Comparison of ENCODE assay signal across 10 cellular contexts in the genomic region with DNA sequence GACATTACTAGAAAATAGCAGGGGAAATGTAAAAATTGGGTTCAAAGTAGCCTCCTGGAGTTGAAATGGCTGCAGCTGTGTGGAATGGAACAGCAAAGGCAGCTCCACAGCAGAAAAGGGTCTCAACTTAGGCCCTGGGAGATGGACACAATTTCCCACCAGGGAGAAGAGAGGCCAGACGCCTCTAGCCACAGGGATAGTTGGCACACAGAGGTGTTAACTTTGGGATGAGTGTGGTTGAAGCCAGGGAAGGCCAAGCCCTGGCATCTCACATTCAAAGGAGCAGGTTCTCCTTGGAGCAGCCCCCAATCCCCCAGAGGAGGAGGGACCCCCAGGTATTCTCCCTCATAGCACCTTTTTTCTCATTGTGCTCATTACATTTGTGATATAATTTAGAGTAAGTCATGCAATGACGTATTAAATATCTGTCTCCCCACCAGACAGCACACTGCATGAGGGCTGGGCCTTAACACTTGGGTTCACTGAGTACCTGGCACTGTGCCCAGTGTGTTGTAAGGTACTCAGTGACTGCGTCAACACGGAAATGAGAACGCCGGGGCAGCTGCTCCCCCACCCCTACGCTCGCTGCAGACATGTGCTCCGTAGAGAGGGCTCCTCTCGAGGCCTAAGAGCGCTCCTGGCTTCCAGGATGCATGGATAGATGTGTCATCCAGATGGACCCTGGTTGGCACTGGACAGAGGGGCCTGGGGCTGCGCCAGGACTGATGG.
DNase-seq lines count a peak whose midpoint lies in the region; ATAC-seq and TF ChIP-seq lines count a peak whose summit lies in the region.
"Had no signal": no experiment of that assay in that cellular context is flagged by ENCODE, and none has a peak within 500 bp of the region (broad histone marks: within the 10 kb centered on the region; RNA-seq: fewer than 3 reads in every experiment).

No MANE protein-coding gene starts in this region.

- H3K27me3 ChIP-seq in SK-N-SH (ENCODE audit: insufficient read depth): no peaks in the 10 kb centered on the region
- no peaks in the 10 kb centered on the region for H3K27me3 ChIP-seq in adrenal gland

- TF ChIP-seq EP300 in SK-N-SH (IDR thresholded peaks at IDR 0.05; ENCODE audit: borderline replicate concordance in 1 of 2, low read depth in 1 of 2, low read length in 1 of 2): no peak

- peaks cover 0 to 20% of the 10 kb centered on the region in 2 experiments; a peak in 2 of 4 replicates for H3K4me1 ChIP-seq in SK-N-SH (ENCODE audit: control insufficient read depth in 1 of 2, insufficient read depth in 2 of 2, low read depth in 1 of 2, low read length in 1 of 2)
- H3K4me1 ChIP-seq in adrenal gland (replicated peaks in 1 of 2): peaks cover 0 to 24% of the 10 kb centered on the region in 2 donors

- no peak overlapping the region for H3K4me2 ChIP-seq in SK-N-SH
- H3K4me2 ChIP-seq: A549 had no signal

- no peaks in the 10 kb centered on the region for H3K79me2 ChIP-seq in SK-N-SH (ENCODE audit: insufficient read depth)

- no peak for TF ChIP-seq POLR2A in adrenal gland (IDR thresholded peaks at IDR 0.05)

- 87% methylated on average over 12 of the region's 12 CpGs for WGBS in SK-N-SH (ENCODE audit: low lambda C conversion rate)
- WGBS in adrenal gland, 4 donors: 61 to 76% (median 71%) methylated on average over 10 to 12 of the region's 12 CpGs

- peak overlapping the region; percentile 48; the same call in 1 of the 2 replicates for H2AFZ ChIP-seq in SK-N-SH (ENCODE audit: low read depth)

- H3K27ac ChIP-seq in SK-N-SH (ENCODE audit: low read depth in 2 of 2, low read length in 1 of 2): no peak overlapping the region
- peak overlapping the region in 2 of 5 donors; percentile 6 to 48 for H3K27ac ChIP-seq in adrenal gland

- no peaks in the 10 kb centered on the region for H3F3A ChIP-seq in SK-N-SH (replicated peaks; ENCODE audit: insufficient read depth)

- no peaks in the 10 kb centered on the region for H3K9me2 ChIP-seq in SK-N-SH

- H3K9me3 ChIP-seq in SK-N-SH (no peaks in the 10 kb centered on the region), adrenal gland (replicated peaks in 1 of 3) (no peaks in the 10 kb centered on the region)
- H3K9me3 ChIP-seq: A549 had no signal

- no peaks in the 10 kb centered on the region for H4K20me1 ChIP-seq in SK-N-SH (ENCODE audit: insufficient read depth)

- no peak for DNase-seq in SK-N-SH
- DNase-seq in adrenal gland: peak in 6 of 7 donors; percentile 64 to 89 (median 80)
- DNase-seq in iris pigment epithelial cell (ENCODE audit: low read depth): peak; percentile 98
- DNase-seq in ureter (ENCODE audit: low spot score): peak; percentile 87
- DNase-seq in OCI-M1 (lab: John Stamatoyannopoulos, UW): no peak
- DNase-seq: stimulated activated naive B cell treated with anti-CD40 and anti-IgM and Interleukin-4, amounts not matched to agents 10 μg/mL and 1 μg/mL and 100 μg/mL, for 72 hours had no signal

- POLR2A ChIA-PET in SK-N-SH (lab: Yijun Ruan, JAX): no interaction called here

- CTCF ChIA-PET in SK-N-SH (lab: Yijun Ruan, JAX): no interaction called here

- H3K36me3 ChIP-seq in SK-N-SH (replicated peaks in 1 of 2; ENCODE audit: control insufficient read depth in 1 of 2, insufficient read depth in 2 of 2, low read length in 1 of 2): no peaks in the 10 kb centered on the region
- no peaks in the 10 kb centered on the region for H3K36me3 ChIP-seq in adrenal gland (replicated peaks in 1 of 2)

- TF ChIP-seq RAD21 in SK-N-SH (IDR thresholded peaks at IDR 0.05; ENCODE audit: low read length): no peak

- intact Hi-C loops in adrenal gland (cut with DNase I): no loop called here

- ATAC-seq in SK-N-SH treated with all-trans-retinoic acid at 6 μM for 48 hours: no peak
- ATAC-seq in HG03280 (IDR thresholded peaks at IDR 0.05; ENCODE audit: unreplicated experiment): no peak
- no peak for ATAC-seq in HG03095 (IDR thresholded peaks at IDR 0.05; ENCODE audit: unreplicated experiment)
- ATAC-seq: A549 had no signal

- TF ChIP-seq CTCF in SK-N-SH (IDR thresholded peaks at IDR 0.05): no peak
- TF ChIP-seq CTCF in adrenal gland (IDR thresholded peaks at IDR 0.05): no peak

- H3K4me3 ChIP-seq in SK-N-SH (ENCODE audit: low read depth in 2 of 2, low read length in 1 of 2): no peak overlapping the region
- no peak overlapping the region for H3K4me3 ChIP-seq in adrenal gland
- H3K4me3 ChIP-seq: A549 had no signal

- no peak overlapping the region for H3K9ac ChIP-seq in SK-N-SH

TF ChIP-seq in SK-N-SH, 30 proteins besides CTCF, POLR2A, EP300 and RAD21:
- TF ChIP-seq, protein P1, sequence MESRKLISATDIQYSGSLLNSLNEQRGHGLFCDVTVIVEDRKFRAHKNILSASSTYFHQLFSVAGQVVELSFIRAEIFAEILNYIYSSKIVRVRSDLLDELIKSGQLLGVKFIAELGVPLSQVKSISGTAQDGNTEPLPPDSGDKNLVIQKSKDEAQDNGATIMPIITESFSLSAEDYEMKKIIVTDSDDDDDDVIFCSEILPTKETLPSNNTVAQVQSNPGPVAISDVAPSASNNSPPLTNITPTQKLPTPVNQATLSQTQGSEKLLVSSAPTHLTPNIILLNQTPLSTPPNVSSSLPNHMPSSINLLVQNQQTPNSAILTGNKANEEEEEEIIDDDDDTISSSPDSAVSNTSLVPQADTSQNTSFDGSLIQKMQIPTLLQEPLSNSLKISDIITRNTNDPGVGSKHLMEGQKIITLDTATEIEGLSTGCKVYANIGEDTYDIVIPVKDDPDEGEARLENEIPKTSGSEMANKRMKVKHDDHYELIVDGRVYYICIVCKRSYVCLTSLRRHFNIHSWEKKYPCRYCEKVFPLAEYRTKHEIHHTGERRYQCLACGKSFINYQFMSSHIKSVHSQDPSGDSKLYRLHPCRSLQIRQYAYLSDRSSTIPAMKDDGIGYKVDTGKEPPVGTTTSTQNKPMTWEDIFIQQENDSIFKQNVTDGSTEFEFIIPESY (IDR thresholded peaks at IDR 0.05; ENCODE audit: borderline replicate concordance, low read depth): no peak
- no peak for TF ChIP-seq FOXJ3 (CRISPR knock-in tag; IDR thresholded peaks at IDR 0.05)
TF ChIP-seq in SK-N-SH: peak in this region for 0.

TF ChIP-seq in SK-N-SH treated with all-trans-retinoic acid at 6 μM for 48 hours, 23 proteins besides CTCF, POLR2A, EP300 and RAD21:
- TF ChIP-seq RARB (CRISPR knock-in tag; IDR thresholded peaks at IDR 0.05): no peak
- TF ChIP-seq ARNTL (CRISPR knock-in tag; IDR thresholded peaks at IDR 0.05; ENCODE audit: borderline replicate concordance, low read depth): no peak
- TF ChIP-seq ESRRG (CRISPR knock-in tag; IDR thresholded peaks at IDR 0.05): no peak
- TF ChIP-seq, protein P2, sequence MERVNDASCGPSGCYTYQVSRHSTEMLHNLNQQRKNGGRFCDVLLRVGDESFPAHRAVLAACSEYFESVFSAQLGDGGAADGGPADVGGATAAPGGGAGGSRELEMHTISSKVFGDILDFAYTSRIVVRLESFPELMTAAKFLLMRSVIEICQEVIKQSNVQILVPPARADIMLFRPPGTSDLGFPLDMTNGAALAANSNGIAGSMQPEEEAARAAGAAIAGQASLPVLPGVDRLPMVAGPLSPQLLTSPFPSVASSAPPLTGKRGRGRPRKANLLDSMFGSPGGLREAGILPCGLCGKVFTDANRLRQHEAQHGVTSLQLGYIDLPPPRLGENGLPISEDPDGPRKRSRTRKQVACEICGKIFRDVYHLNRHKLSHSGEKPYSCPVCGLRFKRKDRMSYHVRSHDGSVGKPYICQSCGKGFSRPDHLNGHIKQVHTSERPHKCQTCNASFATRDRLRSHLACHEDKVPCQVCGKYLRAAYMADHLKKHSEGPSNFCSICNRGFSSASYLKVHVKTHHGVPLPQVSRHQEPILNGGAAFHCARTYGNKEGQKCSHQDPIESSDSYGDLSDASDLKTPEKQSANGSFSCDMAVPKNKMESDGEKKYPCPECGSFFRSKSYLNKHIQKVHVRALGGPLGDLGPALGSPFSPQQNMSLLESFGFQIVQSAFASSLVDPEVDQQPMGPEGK (CRISPR knock-in tag; IDR thresholded peaks at IDR 0.05; ENCODE audit: borderline replicate concordance): no peak
- TF ChIP-seq BACH2 (CRISPR knock-in tag; IDR thresholded peaks at IDR 0.05; ENCODE audit: borderline replicate concordance): no peak

Comparison
In these comparisons a context has a peak if more than half of its experiments do, and no peak if none do; other contexts are left out.
1. DNase-seq: peak in adrenal gland (6 of 7), iris pigment epithelial cell (single experiment) and ureter (single experiment); none in SK-N-SH (single experiment) and OCI-M1 (single experiment).